25 cellular contexts compared by ENCODE assay signal in genomic region chr17:9221231-9222180, GRCh38.
"Had no signal": no experiment of that assay in that cellular context is flagged by ENCODE, and none has a peak within 500 bp of the region (broad histone marks: within the 10 kb centered on the region; RNA-seq: fewer than 3 reads in every experiment).

No MANE protein-coding gene starts in this region.

- H3K4me1 ChIP-seq: psoas muscle, uterus had no signal

- H3K4me3 ChIP-seq: ovary, psoas muscle, right lobe of liver, skin epidermis, transverse colon, uterus had no signal

- H3K27ac Mint-ChIP-seq: activated CD8-positive, alpha-beta T cell treated with anti-CD3 and anti-CD28 coated beads, Interleukin-2, amount 10 ng/mL, durations not matched to agents 7 days and 5 days; activated naive CD8-positive, alpha-beta T cell treated with anti-CD3 and anti-CD28 coated beads, Interleukin-2, amount 50 U/mL, for 24 hours; activated T-helper 1 cell treated with anti-CD3 and anti-CD28 coated beads, Interleukin-12 subunit alpha, Interleukin-12 subunit beta, Interleukin-2, Interleukin-4 antibody, amounts not matched to agents 30 ng/mL and 10 ng/mL and 1 ng/mL, durations not matched to agents 14 hours and 24 hours and 36 hours; memory B cell; stimulated activated effector memory CD8-positive, alpha-beta T cell treated with anti-CD3 and anti-CD28 coated beads, Interleukin-12 subunit alpha, Interleukin-12 subunit beta, amount 100 ng/mL, for 72 hours had no signal

- H3K4me1 Mint-ChIP-seq: activated naive CD8-positive, alpha-beta T cell treated with anti-CD3 and anti-CD28 coated beads, Interleukin-2, amount 50 U/mL, for 24 hours; memory B cell; stimulated activated effector memory CD8-positive, alpha-beta T cell treated with anti-CD3 and anti-CD28 coated beads, Interleukin-12 subunit alpha, Interleukin-12 subunit beta, amount 100 ng/mL, for 72 hours; stimulated activated naive CD8-positive, alpha-beta T cell treated with anti-CD3 and anti-CD28 coated beads, Interleukin-15, amount 100 ng/mL, for 72 hours had no signal

- H3K27ac ChIP-seq: ovary, psoas muscle, right lobe of liver, transverse colon, uterus, WERI-Rb-1 had no signal

- H3K36me3 Mint-ChIP-seq: memory B cell; stimulated activated effector memory CD8-positive, alpha-beta T cell treated with anti-CD3 and anti-CD28 coated beads, Interleukin-12 subunit alpha, Interleukin-12 subunit beta, amount 100 ng/mL, for 72 hours had no signal

- ATAC-seq: activated CD8-positive, alpha-beta T cell treated with anti-CD3 and anti-CD28 coated beads, Interleukin-2, amount 10 ng/mL, durations not matched to agents 7 days and 5 days; activated naive CD8-positive, alpha-beta T cell treated with anti-CD3 and anti-CD28 coated beads, Interleukin-2, amount 50 U/mL, for 24 hours; psoas muscle; right lobe of liver; stimulated activated effector memory CD8-positive, alpha-beta T cell treated with anti-CD3 and anti-CD28 coated beads, Interleukin-12 subunit alpha, Interleukin-12 subunit beta, amount 100 ng/mL, for 72 hours; stimulated activated naive CD8-positive, alpha-beta T cell treated with anti-CD3 and anti-CD28 coated beads, Interleukin-15, amount 100 ng/mL, for 72 hours had no signal

- DNase-seq: activated CD4-positive, alpha-beta T cell treated with anti-CD3 and anti-CD28 coated beads for 1 hour; activated CD4-positive, alpha-beta T cell treated with anti-CD3 and anti-CD28 coated beads, Interleukin-2, amount 50 U/mL, for 1 hour; activated CD8-positive, alpha-beta T cell treated with anti-CD3 and anti-CD28 coated beads, Interleukin-2, amount 10 ng/mL, durations not matched to agents 7 days and 5 days; activated gamma-delta T cell; activated naive CD4-positive, alpha-beta T cell treated with anti-CD3 and anti-CD28 coated beads, Interleukin-2, amount 50 U/mL, for 16 hours; activated naive CD8-positive, alpha-beta T cell treated with anti-CD3 and anti-CD28 coated beads, Interleukin-2, amount 50 U/mL, for 24 hours; effector CD8-positive, alpha-beta T cell; head of caudate nucleus; hypothalamus; nephron progenitor cell; ovary; stimulated activated CD4-positive, alpha-beta T cell treated with anti-CD3 and anti-CD28 coated beads, Interleukin-2, amount 100 ng/mL, for 24 hours; stimulated activated naive CD8-positive, alpha-beta T cell treated with anti-CD3 and anti-CD28 coated beads, Interleukin-15, amount 100 ng/mL, for 72 hours; T-helper 1 cell; transverse colon; uterus; WERI-Rb-1 had no signal

- H3K27me3 Mint-ChIP-seq: activated naive CD8-positive, alpha-beta T cell treated with anti-CD3 and anti-CD28 coated beads, Interleukin-2, amount 50 U/mL, for 24 hours; stimulated activated naive CD8-positive, alpha-beta T cell treated with anti-CD3 and anti-CD28 coated beads, Interleukin-15, amount 100 ng/mL, for 72 hours had no signal

- H3K4me3 Mint-ChIP-seq: activated CD8-positive, alpha-beta T cell treated with anti-CD3 and anti-CD28 coated beads, Interleukin-2, amount 10 ng/mL, durations not matched to agents 7 days and 5 days; activated naive CD8-positive, alpha-beta T cell treated with anti-CD3 and anti-CD28 coated beads, Interleukin-2, amount 50 U/mL, for 24 hours; activated T-helper 1 cell treated with anti-CD3 and anti-CD28 coated beads, Interleukin-12 subunit alpha, Interleukin-12 subunit beta, Interleukin-2, Interleukin-4 antibody, amounts not matched to agents 30 ng/mL and 10 ng/mL and 1 ng/mL, durations not matched to agents 14 hours and 24 hours and 36 hours; memory B cell; nephron progenitor cell; stimulated activated effector memory CD8-positive, alpha-beta T cell treated with anti-CD3 and anti-CD28 coated beads, Interleukin-12 subunit alpha, Interleukin-12 subunit beta, amount 100 ng/mL, for 72 hours; stimulated activated naive CD8-positive, alpha-beta T cell treated with anti-CD3 and anti-CD28 coated beads, Interleukin-15, amount 100 ng/mL, for 72 hours had no signal

- H3K36me3 ChIP-seq: ovary, right lobe of liver, transverse colon, uterus, WERI-Rb-1 had no signal

- FAIRE-seq: frontal cortex, TTC549 had no signal

- H3K9me3 ChIP-seq: ovary, psoas muscle, right lobe of liver, transverse colon, uterus had no signal

- H3K27me3 ChIP-seq: ovary, right lobe of liver, transverse colon, uterus had no signal
